1 cellular context compared by ENCODE assay signal in the genomic region with DNA sequence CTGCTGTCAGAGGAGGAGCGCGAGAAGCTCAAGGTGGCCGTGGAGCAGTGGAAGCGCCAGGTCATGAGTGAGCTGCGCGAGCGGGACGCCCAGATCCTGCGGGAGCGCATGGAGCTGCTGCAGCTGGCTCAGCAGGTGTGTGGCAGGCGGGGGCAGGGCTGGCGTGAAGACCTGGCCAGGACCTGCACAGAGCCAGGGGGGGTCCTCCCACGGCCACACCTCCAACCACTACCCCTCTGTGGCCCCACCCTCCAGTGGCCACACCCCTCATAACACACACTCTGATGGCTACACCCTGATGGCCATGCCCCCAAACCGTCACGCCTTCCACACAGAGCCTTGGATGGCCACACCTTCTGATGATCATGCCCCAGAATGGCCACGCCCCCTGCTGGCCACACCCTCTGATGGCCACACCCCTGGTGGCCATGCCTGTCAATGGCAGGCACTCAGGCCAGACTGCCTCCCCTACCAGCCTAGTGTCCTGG.
A peak's percentile ranks its signal among the peaks of the same experiment; 100 is the strongest.
TF ChIP-seq lines count a peak whose summit lies in the region.

No MANE protein-coding gene starts in this region.

TF ChIP-seq in HEK293, 187 proteins besides CTCF, POLR2A, EP300 and RAD21 (continued from another document):
- TF ChIP-seq TSHZ1 (tag by site-specific recombination; IDR thresholded peaks at IDR 0.05; ENCODE audit: borderline replicate concordance) (no peak), SP3 (tag by site-specific recombination; IDR thresholded peaks at IDR 0.05) (peak; percentile 81), ZNF518A (tag by site-specific recombination; conservative IDR thresholded peaks at IDR 0.05; ENCODE audit: low read depth) (no peak), ZNF654 (tag by site-specific recombination; IDR thresholded peaks at IDR 0.05; ENCODE audit: low read depth) (no peak)
- TF ChIP-seq, protein P1, sequence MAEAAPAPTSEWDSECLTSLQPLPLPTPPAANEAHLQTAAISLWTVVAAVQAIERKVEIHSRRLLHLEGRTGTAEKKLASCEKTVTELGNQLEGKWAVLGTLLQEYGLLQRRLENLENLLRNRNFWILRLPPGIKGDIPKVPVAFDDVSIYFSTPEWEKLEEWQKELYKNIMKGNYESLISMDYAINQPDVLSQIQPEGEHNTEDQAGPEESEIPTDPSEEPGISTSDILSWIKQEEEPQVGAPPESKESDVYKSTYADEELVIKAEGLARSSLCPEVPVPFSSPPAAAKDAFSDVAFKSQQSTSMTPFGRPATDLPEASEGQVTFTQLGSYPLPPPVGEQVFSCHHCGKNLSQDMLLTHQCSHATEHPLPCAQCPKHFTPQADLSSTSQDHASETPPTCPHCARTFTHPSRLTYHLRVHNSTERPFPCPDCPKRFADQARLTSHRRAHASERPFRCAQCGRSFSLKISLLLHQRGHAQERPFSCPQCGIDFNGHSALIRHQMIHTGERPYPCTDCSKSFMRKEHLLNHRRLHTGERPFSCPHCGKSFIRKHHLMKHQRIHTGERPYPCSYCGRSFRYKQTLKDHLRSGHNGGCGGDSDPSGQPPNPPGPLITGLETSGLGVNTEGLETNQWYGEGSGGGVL (tag by site-specific recombination; IDR thresholded peaks at IDR 0.05), result no peak
